Comparison of ENCODE assay signal across 1 cellular context in genomic region chr10:21533577-21534475, GRCh38.
A peak's percentile ranks its signal among the peaks of the same experiment; 100 is the strongest.
TF ChIP-seq lines count a peak whose summit lies in the region.

Gene MLLT10 (plus strand): TSS chr10:21534232. CDS start chr10:21534645, 413 bp downstream.

TF ChIP-seq in HepG2, 621 proteins besides CTCF, POLR2A, EP300 and RAD21 (continued from another document and continues in another):
- TF ChIP-seq SSRP1 (CRISPR knock-in tag; IDR thresholded peaks at IDR 0.05) (peak; percentile 89), DDIT3 (CRISPR knock-in tag; IDR thresholded peaks at IDR 0.05) (no peak), HCFC1 (IDR thresholded peaks at IDR 0.05; ENCODE audit: low read depth, low read length) (no peak), TAF1 (CRISPR knock-in tag; IDR thresholded peaks at IDR 0.05) (peak; percentile 93), PRMT3 (CRISPR knock-in tag; IDR thresholded peaks at IDR 0.05; ENCODE audit: borderline replicate concordance, low read depth) (no peak), CREB3 (CRISPR knock-in tag; IDR thresholded peaks at IDR 0.05) (peak; percentile 63; the same call in 1 of the 2 replicates), ZFP36 (IDR thresholded peaks at IDR 0.05; ENCODE audit: borderline replicate concordance, low read depth, low read length, partially characterized antibody) (no peak), KLF12 (CRISPR knock-in tag; IDR thresholded peaks at IDR 0.05; ENCODE audit: borderline replicate concordance) (peak; percentile 68), ATF7 (IDR thresholded peaks at IDR 0.05) (no peak), ATF7 (CRISPR knock-in tag; IDR thresholded peaks at IDR 0.05) (no peak), HBP1 (CRISPR knock-in tag; IDR thresholded peaks at IDR 0.05; ENCODE audit: low read depth) (peak; percentile 69), ZBTB1 (CRISPR knock-in tag; IDR thresholded peaks at IDR 0.05; ENCODE audit: borderline replicate concordance) (no peak), TP53 (CRISPR knock-in tag; conservative IDR thresholded peaks at IDR 0.05) (no peak; the same call in 1 of the 2 replicates), NCOR1 (IDR thresholded peaks at IDR 0.05; ENCODE audit: borderline replicate concordance, low read length) (peak; percentile 75), ZNF75D (CRISPR knock-in tag; IDR thresholded peaks at IDR 0.05; ENCODE audit: borderline replicate concordance) (no peak), TGIF2 (CRISPR knock-in tag; IDR thresholded peaks at IDR 0.05) (peak; percentile 77), BORCS8-MEF2B (CRISPR knock-in tag; IDR thresholded peaks at IDR 0.05) (peak; percentile 81), ZNF749 (CRISPR knock-in tag; IDR thresholded peaks at IDR 0.05; ENCODE audit: borderline replicate concordance) (peak; percentile 69; the same call in 1 of the 2 replicates), NONO (IDR thresholded peaks at IDR 0.05) (no peak), NONO (CRISPR knock-in tag; conservative IDR thresholded peaks at IDR 0.05) (peak; percentile 79; the same call in 1 of the 2 replicates), ZNF549 (CRISPR knock-in tag; IDR thresholded peaks at IDR 0.05) (peak; percentile 91; the same call in 1 of the 2 replicates), RAD51 (IDR thresholded peaks at IDR 0.05; ENCODE audit: borderline replicate concordance) (no peak), ZNF567 (CRISPR knock-in tag; IDR thresholded peaks at IDR 0.05; ENCODE audit: borderline replicate concordance) (peak; percentile 98), ZBTB34 (CRISPR knock-in tag; IDR thresholded peaks at IDR 0.05) (no peak; the same call in 1 of the 2 replicates), ZNF7 (CRISPR knock-in tag; IDR thresholded peaks at IDR 0.05) (no peak), ZNF30 (CRISPR knock-in tag; IDR thresholded peaks at IDR 0.05) (no peak; the same call in 1 of the 2 replicates), MTA1 (CRISPR knock-in tag; IDR thresholded peaks at IDR 0.05; ENCODE audit: borderline replicate concordance) (peak; percentile 82; the same call in 1 of the 2 replicates), ZNF558 (CRISPR knock-in tag; IDR thresholded peaks at IDR 0.05; ENCODE audit: borderline replicate concordance) (no peak), ZNF101 (CRISPR knock-in tag; IDR thresholded peaks at IDR 0.05; ENCODE audit: borderline replicate concordance, low read depth) (0 out of 2 replicates have a peak, but pooled peaks have one; percentile 68), TRAFD1 (CRISPR knock-in tag; IDR thresholded peaks at IDR 0.05; ENCODE audit: borderline replicate concordance) (no peak), HMGXB4 (CRISPR knock-in tag; IDR thresholded peaks at IDR 0.05; ENCODE audit: borderline replicate concordance in 1 of 2, low read depth in 1 of 2) (peak; percentile 40 to 74), NFE2 (CRISPR knock-in tag; IDR thresholded peaks at IDR 0.05) (no peak), PHF8 (CRISPR knock-in tag; IDR thresholded peaks at IDR 0.05) (peak; percentile 79), ZNF484 (CRISPR knock-in tag; IDR thresholded peaks at IDR 0.05; ENCODE audit: borderline replicate concordance, low read depth) (no peak), ATF4 (CRISPR knock-in tag; IDR thresholded peaks at IDR 0.05) (0 out of 4 replicates have a peak, but pooled peaks of 1 of the 2 experiments have one; percentile 23), ZNF782 (CRISPR knock-in tag; IDR thresholded peaks at IDR 0.05; ENCODE audit: borderline replicate concordance) (peak; percentile 90), SKI (IDR thresholded peaks at IDR 0.05; ENCODE audit: partially characterized antibody) (peak; percentile 81), ZFP36L1 (CRISPR knock-in tag; IDR thresholded peaks at IDR 0.05) (0 out of 2 replicates have a peak, but pooled peaks have one; percentile 73), TMF1 (CRISPR knock-in tag; IDR thresholded peaks at IDR 0.05; ENCODE audit: low read depth) (peak; percentile 82), HIVEP1 (CRISPR knock-in tag; IDR thresholded peaks at IDR 0.05) (peak; percentile 95), PAX8 (CRISPR knock-in tag; IDR thresholded peaks at IDR 0.05; ENCODE audit: borderline replicate concordance) (0 out of 2 replicates have a peak, but pooled peaks have one; percentile 75), FLYWCH1 (CRISPR knock-in tag; IDR thresholded peaks at IDR 0.05) (no peak), ZNF430 (CRISPR knock-in tag; IDR thresholded peaks at IDR 0.05) (peak; percentile 94), ZNF251 (CRISPR knock-in tag; IDR thresholded peaks at IDR 0.05) (0 out of 2 replicates have a peak, but pooled peaks have one; percentile 83), ZKSCAN5 (CRISPR knock-in tag; IDR thresholded peaks at IDR 0.05) (0 out of 2 replicates have a peak, but pooled peaks have one; percentile 48), MED8 (CRISPR knock-in tag; IDR thresholded peaks at IDR 0.05; ENCODE audit: insufficient replicate concordance) (peak; percentile 79)
- TF ChIP-seq, protein P1, sequence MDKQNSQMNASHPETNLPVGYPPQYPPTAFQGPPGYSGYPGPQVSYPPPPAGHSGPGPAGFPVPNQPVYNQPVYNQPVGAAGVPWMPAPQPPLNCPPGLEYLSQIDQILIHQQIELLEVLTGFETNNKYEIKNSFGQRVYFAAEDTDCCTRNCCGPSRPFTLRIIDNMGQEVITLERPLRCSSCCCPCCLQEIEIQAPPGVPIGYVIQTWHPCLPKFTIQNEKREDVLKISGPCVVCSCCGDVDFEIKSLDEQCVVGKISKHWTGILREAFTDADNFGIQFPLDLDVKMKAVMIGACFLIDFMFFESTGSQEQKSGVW (CRISPR knock-in tag; IDR thresholded peaks at IDR 0.05; ENCODE audit: borderline replicate concordance) = no peak
- TF ChIP-seq, protein P2, sequence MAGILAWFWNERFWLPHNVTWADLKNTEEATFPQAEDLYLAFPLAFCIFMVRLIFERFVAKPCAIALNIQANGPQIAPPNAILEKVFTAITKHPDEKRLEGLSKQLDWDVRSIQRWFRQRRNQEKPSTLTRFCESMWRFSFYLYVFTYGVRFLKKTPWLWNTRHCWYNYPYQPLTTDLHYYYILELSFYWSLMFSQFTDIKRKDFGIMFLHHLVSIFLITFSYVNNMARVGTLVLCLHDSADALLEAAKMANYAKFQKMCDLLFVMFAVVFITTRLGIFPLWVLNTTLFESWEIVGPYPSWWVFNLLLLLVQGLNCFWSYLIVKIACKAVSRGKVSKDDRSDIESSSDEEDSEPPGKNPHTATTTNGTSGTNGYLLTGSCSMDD (CRISPR knock-in tag; IDR thresholded peaks at IDR 0.05) = no peak
- TF ChIP-seq, protein P3, sequence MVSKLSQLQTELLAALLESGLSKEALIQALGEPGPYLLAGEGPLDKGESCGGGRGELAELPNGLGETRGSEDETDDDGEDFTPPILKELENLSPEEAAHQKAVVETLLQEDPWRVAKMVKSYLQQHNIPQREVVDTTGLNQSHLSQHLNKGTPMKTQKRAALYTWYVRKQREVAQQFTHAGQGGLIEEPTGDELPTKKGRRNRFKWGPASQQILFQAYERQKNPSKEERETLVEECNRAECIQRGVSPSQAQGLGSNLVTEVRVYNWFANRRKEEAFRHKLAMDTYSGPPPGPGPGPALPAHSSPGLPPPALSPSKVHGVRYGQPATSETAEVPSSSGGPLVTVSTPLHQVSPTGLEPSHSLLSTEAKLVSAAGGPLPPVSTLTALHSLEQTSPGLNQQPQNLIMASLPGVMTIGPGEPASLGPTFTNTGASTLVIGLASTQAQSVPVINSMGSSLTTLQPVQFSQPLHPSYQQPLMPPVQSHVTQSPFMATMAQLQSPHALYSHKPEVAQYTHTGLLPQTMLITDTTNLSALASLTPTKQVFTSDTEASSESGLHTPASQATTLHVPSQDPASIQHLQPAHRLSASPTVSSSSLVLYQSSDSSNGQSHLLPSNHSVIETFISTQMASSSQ (IDR thresholded peaks at IDR 0.05; ENCODE audit: low read depth) = peak; percentile 16; the same call in 1 of the 2 replicates
- TF ChIP-seq, protein P3 (CRISPR knock-in tag; IDR thresholded peaks at IDR 0.05; ENCODE audit: borderline replicate concordance) = peak; percentile 66; the same call in 1 of the 2 replicates
- TF ChIP-seq, protein P4, sequence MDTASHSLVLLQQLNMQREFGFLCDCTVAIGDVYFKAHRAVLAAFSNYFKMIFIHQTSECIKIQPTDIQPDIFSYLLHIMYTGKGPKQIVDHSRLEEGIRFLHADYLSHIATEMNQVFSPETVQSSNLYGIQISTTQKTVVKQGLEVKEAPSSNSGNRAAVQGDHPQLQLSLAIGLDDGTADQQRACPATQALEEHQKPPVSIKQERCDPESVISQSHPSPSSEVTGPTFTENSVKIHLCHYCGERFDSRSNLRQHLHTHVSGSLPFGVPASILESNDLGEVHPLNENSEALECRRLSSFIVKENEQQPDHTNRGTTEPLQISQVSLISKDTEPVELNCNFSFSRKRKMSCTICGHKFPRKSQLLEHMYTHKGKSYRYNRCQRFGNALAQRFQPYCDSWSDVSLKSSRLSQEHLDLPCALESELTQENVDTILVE (CRISPR knock-in tag; IDR thresholded peaks at IDR 0.05) = peak; percentile 94; the same call in 1 of the 2 replicates
- TF ChIP-seq, protein P5, sequence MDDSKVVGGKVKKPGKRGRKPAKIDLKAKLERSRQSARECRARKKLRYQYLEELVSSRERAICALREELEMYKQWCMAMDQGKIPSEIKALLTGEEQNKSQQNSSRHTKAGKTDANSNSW (CRISPR knock-in tag; IDR thresholded peaks at IDR 0.05; ENCODE audit: borderline replicate concordance) = 0 out of 2 replicates have a peak, but pooled peaks have one; percentile 33
